ENCODE assay signal across 1 cellular context in the genomic region with DNA sequence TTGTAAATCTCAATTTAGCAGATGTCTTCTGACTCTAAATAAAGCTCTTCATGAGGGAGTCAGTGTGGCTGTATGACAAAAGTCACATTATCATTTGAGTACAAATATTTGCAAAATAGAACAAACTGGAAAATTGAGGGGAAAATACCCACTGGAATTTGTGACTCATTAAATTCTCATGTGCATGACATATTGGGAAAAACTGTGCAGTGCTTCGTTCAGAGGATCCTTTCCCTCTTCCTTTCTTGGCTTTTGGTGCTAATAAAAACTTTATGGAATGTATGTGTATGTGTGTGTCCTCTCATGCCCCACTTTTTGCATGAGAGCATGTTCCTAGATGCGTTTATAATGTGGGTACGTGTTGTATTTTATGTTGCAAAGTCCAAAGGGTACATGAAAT.
TF ChIP-seq lines count a peak whose summit lies in the region.

No MANE protein-coding gene starts in this region.

TF ChIP-seq in liver, 16 proteins besides CTCF, POLR2A, EP300 and RAD21 (continued from another document):
- no peak for TF ChIP-seq FOXA2 (IDR thresholded peaks at IDR 0.05)
- TF ChIP-seq, protein P1, sequence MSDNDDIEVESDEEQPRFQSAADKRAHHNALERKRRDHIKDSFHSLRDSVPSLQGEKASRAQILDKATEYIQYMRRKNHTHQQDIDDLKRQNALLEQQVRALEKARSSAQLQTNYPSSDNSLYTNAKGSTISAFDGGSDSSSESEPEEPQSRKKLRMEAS (IDR thresholded peaks at IDR 0.05): no peak
- TF ChIP-seq, protein P2, sequence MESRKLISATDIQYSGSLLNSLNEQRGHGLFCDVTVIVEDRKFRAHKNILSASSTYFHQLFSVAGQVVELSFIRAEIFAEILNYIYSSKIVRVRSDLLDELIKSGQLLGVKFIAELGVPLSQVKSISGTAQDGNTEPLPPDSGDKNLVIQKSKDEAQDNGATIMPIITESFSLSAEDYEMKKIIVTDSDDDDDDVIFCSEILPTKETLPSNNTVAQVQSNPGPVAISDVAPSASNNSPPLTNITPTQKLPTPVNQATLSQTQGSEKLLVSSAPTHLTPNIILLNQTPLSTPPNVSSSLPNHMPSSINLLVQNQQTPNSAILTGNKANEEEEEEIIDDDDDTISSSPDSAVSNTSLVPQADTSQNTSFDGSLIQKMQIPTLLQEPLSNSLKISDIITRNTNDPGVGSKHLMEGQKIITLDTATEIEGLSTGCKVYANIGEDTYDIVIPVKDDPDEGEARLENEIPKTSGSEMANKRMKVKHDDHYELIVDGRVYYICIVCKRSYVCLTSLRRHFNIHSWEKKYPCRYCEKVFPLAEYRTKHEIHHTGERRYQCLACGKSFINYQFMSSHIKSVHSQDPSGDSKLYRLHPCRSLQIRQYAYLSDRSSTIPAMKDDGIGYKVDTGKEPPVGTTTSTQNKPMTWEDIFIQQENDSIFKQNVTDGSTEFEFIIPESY (IDR thresholded peaks at IDR 0.05): no peak
- no peak for TF ChIP-seq HNF4A (conservative IDR thresholded peaks at IDR 0.05)
- TF ChIP-seq, protein P3, sequence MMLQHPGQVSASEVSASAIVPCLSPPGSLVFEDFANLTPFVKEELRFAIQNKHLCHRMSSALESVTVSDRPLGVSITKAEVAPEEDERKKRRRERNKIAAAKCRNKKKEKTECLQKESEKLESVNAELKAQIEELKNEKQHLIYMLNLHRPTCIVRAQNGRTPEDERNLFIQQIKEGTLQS (IDR thresholded peaks at IDR 0.05): no peak
- no peak for TF ChIP-seq EGR1 (IDR thresholded peaks at IDR 0.05; ENCODE audit: low read depth in 2 of 2)
- no peak for TF ChIP-seq NR2F2 (IDR thresholded peaks at IDR 0.05)
- no peak for TF ChIP-seq SP1 (IDR thresholded peaks at IDR 0.05)
- TF ChIP-seq FOXA1 (IDR thresholded peaks at IDR 0.05): no peak
- TF ChIP-seq TAF1 (conservative IDR thresholded peaks at IDR 0.05): no peak
- TF ChIP-seq GABPA (IDR thresholded peaks at IDR 0.05 in 1 of 2, conservative IDR thresholded peaks at IDR 0.05 in 1 of 2): no peak
